In genomic region chr5:1743769-1744085, GRCh38 we compare ENCODE assay signal across 21 cellular contexts.
"Had no signal": no experiment of that assay in that cellular context is flagged by ENCODE, and none has a peak within 500 bp of the region (broad histone marks: within the 10 kb centered on the region; RNA-seq: fewer than 3 reads in every experiment).

No MANE protein-coding gene starts in this region.

- H3K27ac Mint-ChIP-seq: activated CD4-positive, alpha-beta memory T cell treated with anti-CD3 and anti-CD28 coated beads, Interleukin-2, amount 10 ng/mL, durations not matched to agents 7 days and 5 days; activated naive CD8-positive, alpha-beta T cell; activated T-cell treated with anti-CD3 and anti-CD28 coated beads, Interleukin-2, amount 50 U/mL, for 24 hours; activated T-helper 2 cell treated with anti-CD3 and anti-CD28 coated beads, Interferon-gamma antibody, Interleukin-2, Interleukin-4, amounts not matched to agents 10 μg/mL and 5 μg/mL and 100 μg/mL, durations not matched to agents 14 hours and 24 hours and 36 hours; endodermal cell; memory B cell; T-helper 2 cell treated with Interferon-gamma antibody and Interleukin-4, amounts not matched to agents 5 μg/mL and 100 μg/mL, for 36 hours had no signal

- H3K27ac ChIP-seq: body of pancreas, epithelial cell of prostate had no signal

- H3K9ac ChIP-seq: SK-N-SH had no signal

- H3K4me1 Mint-ChIP-seq: activated CD4-positive, alpha-beta memory T cell treated with anti-CD3 and anti-CD28 coated beads, Interleukin-2, amount 10 ng/mL, durations not matched to agents 7 days and 5 days; endodermal cell; memory B cell had no signal

- H3K9me3 Mint-ChIP-seq: activated CD4-positive, alpha-beta memory T cell treated with anti-CD3 and anti-CD28 coated beads, Interleukin-2, amount 10 ng/mL, durations not matched to agents 7 days and 5 days had no signal

- H3K27me3 ChIP-seq: body of pancreas had no signal

- H3K4me3 ChIP-seq: body of pancreas had no signal

- H3K9me3 ChIP-seq: SK-N-SH had no signal

- H3K4me3 Mint-ChIP-seq: activated CD4-positive, alpha-beta memory T cell treated with anti-CD3 and anti-CD28 coated beads, Interleukin-2, amount 10 ng/mL, durations not matched to agents 7 days and 5 days; activated naive CD8-positive, alpha-beta T cell; activated T-cell treated with anti-CD3 and anti-CD28 coated beads, Interleukin-2, amount 50 U/mL, for 24 hours; endodermal cell; memory B cell; T-helper 2 cell treated with Interferon-gamma antibody and Interleukin-4, amounts not matched to agents 5 μg/mL and 100 μg/mL, for 36 hours had no signal

- DNase-seq: activated CD4-positive, alpha-beta memory T cell treated with anti-CD3 and anti-CD28 coated beads, Interleukin-2, amount 10 ng/mL, durations not matched to agents 7 days and 5 days; activated CD4-positive, alpha-beta T cell treated with anti-CD3 and anti-CD28 coated beads for 48 hours; activated CD4-positive, CD25-positive, alpha-beta regulatory T cell; activated T-cell treated with anti-CD3 and anti-CD28 coated beads, Interleukin-2, amount 50 U/mL, for 24 hours; amygdala; caudate nucleus; foreskin melanocyte; glutamatergic neuron; hippocampal formation; retina; SK-N-SH; stimulated activated naive CD8-positive, alpha-beta T cell treated with anti-CD3 and anti-CD28 coated beads, Interleukin-15, Interleukin-2, amounts not matched to agents 100 U/mL and 50 U/mL, for 24 hours; substantia nigra; trophoblast cell had no signal

- ATAC-seq: body of pancreas; stimulated activated naive CD8-positive, alpha-beta T cell treated with anti-CD3 and anti-CD28 coated beads, Interleukin-15, Interleukin-2, amounts not matched to agents 100 U/mL and 50 U/mL, for 24 hours had no signal

- H3K4me1 ChIP-seq: body of pancreas had no signal

- H3K4me2 ChIP-seq: SK-N-SH had no signal
